Comparison of ENCODE assay signal across 8 cellular contexts in the genomic region with DNA sequence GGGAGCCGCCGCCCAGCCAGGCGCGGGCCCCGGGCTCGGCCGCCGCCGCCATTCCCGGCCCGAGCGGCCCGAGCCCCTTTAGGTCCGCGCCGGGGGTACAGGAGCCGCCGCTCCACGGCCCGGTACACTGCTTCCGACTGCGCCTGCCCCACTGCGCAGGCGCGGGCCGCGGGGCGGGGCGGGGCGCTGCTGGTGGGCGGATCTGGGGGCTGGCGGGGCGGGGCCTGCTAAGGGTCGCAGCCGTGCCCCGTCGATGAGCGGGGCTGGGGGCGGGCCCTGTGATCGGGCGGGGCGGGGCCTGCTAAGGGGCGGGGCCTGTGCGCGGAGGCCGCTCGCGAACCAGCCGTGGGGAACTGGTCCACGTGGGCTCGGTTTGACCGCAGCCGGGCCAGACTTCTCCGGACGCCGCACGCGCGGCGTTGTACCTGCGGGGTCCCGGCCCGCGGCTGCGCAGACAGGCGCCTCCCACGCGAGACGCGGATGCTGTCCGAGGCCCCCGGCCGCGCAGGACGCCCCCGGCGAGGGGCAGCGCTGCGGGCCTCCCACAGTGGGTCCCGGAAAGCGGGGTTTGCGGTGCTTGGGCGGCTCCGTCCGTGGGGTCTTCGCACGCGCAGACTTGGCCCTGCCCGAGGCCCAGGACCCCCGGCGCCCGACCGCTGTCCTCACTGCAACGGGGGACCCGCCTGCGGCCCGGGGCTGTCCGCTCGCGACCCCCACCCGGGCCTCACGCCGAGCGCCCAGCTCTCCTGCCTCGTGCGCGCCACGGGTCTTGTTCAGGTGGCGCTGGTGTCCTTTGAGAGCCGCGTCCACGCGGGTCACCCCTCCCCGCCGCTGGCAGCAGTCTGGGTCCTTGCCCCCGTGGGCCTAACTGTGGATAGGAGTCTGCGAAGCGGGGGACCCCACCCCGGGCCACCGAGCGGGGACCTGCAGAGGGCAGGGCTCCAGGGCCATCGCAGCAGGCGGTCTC. TPM values are rescaled to one million over a fixed set of nuclear protein-coding genes. Genes with fewer than 3 reads are reported as not detected.
DNase-seq lines count a peak whose midpoint lies in the region; ATAC-seq, FAIRE-seq and TF ChIP-seq lines count a peak whose summit lies in the region.

A gene with protein sequence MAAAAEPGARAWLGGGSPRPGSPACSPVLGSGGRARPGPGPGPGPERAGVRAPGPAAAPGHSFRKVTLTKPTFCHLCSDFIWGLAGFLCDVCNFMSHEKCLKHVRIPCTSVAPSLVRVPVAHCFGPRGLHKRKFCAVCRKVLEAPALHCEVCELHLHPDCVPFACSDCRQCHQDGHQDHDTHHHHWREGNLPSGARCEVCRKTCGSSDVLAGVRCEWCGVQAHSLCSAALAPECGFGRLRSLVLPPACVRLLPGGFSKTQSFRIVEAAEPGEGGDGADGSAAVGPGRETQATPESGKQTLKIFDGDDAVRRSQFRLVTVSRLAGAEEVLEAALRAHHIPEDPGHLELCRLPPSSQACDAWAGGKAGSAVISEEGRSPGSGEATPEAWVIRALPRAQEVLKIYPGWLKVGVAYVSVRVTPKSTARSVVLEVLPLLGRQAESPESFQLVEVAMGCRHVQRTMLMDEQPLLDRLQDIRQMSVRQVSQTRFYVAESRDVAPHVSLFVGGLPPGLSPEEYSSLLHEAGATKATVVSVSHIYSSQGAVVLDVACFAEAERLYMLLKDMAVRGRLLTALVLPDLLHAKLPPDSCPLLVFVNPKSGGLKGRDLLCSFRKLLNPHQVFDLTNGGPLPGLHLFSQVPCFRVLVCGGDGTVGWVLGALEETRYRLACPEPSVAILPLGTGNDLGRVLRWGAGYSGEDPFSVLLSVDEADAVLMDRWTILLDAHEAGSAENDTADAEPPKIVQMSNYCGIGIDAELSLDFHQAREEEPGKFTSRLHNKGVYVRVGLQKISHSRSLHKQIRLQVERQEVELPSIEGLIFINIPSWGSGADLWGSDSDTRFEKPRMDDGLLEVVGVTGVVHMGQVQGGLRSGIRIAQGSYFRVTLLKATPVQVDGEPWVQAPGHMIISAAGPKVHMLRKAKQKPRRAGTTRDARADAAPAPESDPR (minus strand): TSS at position 139 of the 967 bp plus-strand sequence. CDS start 87 bp downstream, at position 52.

- peak within 1 kb of the TSS; percentile 48 for H3K27ac ChIP-seq in KOPT-K1 (ENCODE audit: low read depth, low read length, poor library complexity, severe bottlenecking)
- H3K27ac ChIP-seq in right cardiac atrium (ENCODE audit: low read length), result no peak within 1 kb of the TSS

- no peak for TF ChIP-seq CTCF in Calu3 (IDR thresholded peaks at IDR 0.05; ENCODE audit: unreplicated experiment)

- DNase-seq in Calu3 (peak; percentile 76), amygdala (lab: John Stamatoyannopoulos, UW) (peak in 55 of 56 donors; percentile 23 to 94 (median 80)), right cardiac atrium (peak; percentile 89 to 96 (median 95)), putamen (ENCODE audit: low spot score) (peak; percentile 89), urothelium cell line (ENCODE audit: low spot score) (peak; percentile 94)

- H3K4me3 Mint-ChIP-seq in Calu3 (ENCODE audit: low read depth, unreplicated experiment), result peak within 1 kb of the TSS; percentile 64

- FAIRE-seq in urothelium cell line (lab: Jason Lieb, UNC), result no peak

- intact Hi-C loops in Calu3 (cut with micrococcal nuclease; ENCODE audit: unreplicated experiment), result no loop called here
- intact Hi-C loops in T-helper 2 cell treated with Interferon-gamma antibody and Interleukin-4, amounts not matched to agents 100 ng/mL and 5 ng/mL, for 36 hours (cut with micrococcal nuclease), result loop anchor here (1.0 to 10.0 kb wide), 5 partner anchors 14 to 191 kb away; a partner anchor contains a TSS
- intact Hi-C loops in right cardiac atrium (cut with DNase I), result no loop called here

- H3K4me1 Mint-ChIP-seq in Calu3 (ENCODE audit: low read depth, unreplicated experiment), result peaks cover 14% of the 10 kb centered on the region

- H3K4me3 ChIP-seq in right cardiac atrium (ENCODE audit: low read length), result peak within 1 kb of the TSS; percentile 82

- peaks cover 3% of the 10 kb centered on the region for H3K4me1 ChIP-seq in right cardiac atrium (ENCODE audit: control insufficient read depth, insufficient read depth, low read length)

- H3K27me3 Mint-ChIP-seq in Calu3 (ENCODE audit: unreplicated experiment), result no peaks in the 10 kb centered on the region

- H3K36me3 Mint-ChIP-seq in Calu3 (ENCODE audit: insufficient read depth, unreplicated experiment), result peaks cover 10% of the 10 kb centered on the region

- no peak within 1 kb of the TSS for H3K27ac Mint-ChIP-seq in Calu3 (ENCODE audit: unreplicated experiment)

- H3K27me3 ChIP-seq in right cardiac atrium (ENCODE audit: control insufficient read depth, insufficient read depth), result no peaks in the 10 kb centered on the region

- 22% methylated on average over 123 of the region's 123 CpGs for WGBS in right cardiac atrium

- peaks cover 4% of the 10 kb centered on the region for H3K9me3 ChIP-seq in KOPT-K1 (ENCODE audit: insufficient read depth, low read length, poor library complexity, severe bottlenecking)
- H3K9me3 ChIP-seq in right cardiac atrium (ENCODE audit: control insufficient read depth, low read length), result no peaks in the 10 kb centered on the region

- ATAC-seq in GM21576 (IDR thresholded peaks at IDR 0.05; ENCODE audit: unreplicated experiment), result peak; percentile 54
- peak; percentile 97 for ATAC-seq in right cardiac atrium

- no TSS peak for BruUV-seq in Calu3 (replicated peaks; lab: Mats Ljungman, UMichigan)

- H3K9me3 Mint-ChIP-seq in Calu3 (ENCODE audit: low read depth, unreplicated experiment), result no peaks in the 10 kb centered on the region

- CTCF ChIA-PET in Calu3 (lab: Charles Lee), result no interaction called here

- H3K36me3 ChIP-seq in KOPT-K1 (ENCODE audit: insufficient read depth, low read length), result no peaks in the 10 kb centered on the region; the same call in 1 of the 2 replicates

RNA-seq across cellular contexts. Expression of the gene that starts here (rescaled TPM):
- total RNA-seq in Calu3 (2022) (8.8 and 11.8 TPM in 2 replicates), right cardiac atrium (1 to 10 TPM; 4.5 to 4.9 (median 4.6) TPM)
- 16.0 and 16.6 TPM in 2 replicates for total RNA-seq in T-helper 2 cell treated with Interferon-gamma antibody and Interleukin-4, amounts not matched to agents 100 ng/mL and 5 ng/mL, for 36 hours
- 3.6 TPM for polyA plus RNA-seq in right cardiac atrium
